8 cellular contexts compared by ENCODE assay signal in the genomic region with DNA sequence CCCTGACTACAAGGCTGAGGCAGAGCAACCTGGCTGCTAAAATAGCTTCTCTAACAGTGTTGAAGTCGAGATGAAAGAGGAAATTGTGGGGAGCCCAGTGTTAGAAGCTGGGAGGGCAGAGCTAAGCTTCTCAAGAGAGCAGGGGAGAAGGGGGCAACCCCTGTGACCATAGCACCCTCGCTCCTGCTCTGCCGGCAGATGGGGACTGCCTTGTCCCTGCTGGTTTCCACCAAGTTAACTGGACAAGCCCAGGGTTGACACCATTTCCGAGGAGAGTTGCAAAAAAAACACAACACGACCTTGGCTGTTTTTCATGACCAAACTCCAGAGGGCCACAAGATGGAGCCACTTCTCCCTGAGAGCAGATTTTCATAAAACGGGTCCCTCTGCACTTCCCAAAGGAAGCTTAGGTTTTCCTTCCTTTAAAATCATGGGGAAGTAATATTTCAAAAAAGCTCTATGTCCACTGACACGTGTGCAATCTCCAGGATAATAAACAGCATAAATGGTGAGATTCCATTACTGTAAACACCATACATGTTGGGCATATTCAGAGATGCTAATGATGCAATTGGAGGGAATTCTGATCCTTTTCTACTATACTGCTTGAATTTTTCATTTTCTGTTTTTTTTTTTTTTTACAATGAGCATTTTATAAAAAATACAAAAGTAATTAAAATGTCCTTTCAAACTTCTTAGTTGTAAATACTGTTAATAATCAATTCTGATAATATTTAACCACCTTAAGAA.
DNase-seq lines count a peak whose midpoint lies in the region; ATAC-seq, FAIRE-seq and TF ChIP-seq lines count a peak whose summit lies in the region.

No MANE protein-coding gene starts in this region.

- DNase-seq in left ventricle myocardium inferior (no peak), Right ventricle myocardium inferior (ENCODE audit: missing footprints) (no peak), NT2/D1 (ENCODE audit: low read depth, low spot score) (peak; percentile 9), dermis microvascular lymphatic vessel endothelial cell (ENCODE audit: low read depth in 2 of 2) (peak; percentile 7 to 38), pancreas (peak in 1 of 6 donors; percentile 27), epidermal melanocyte (ENCODE audit: insufficient read length, low spot score) (no peak)

- FAIRE-seq in pancreas (lab: Jason Lieb, UNC): no peak

- H3K9ac ChIP-seq in NT2/D1 (ENCODE audit: insufficient read length, low read depth): no peak overlapping the region

- intact Hi-C loops in left ventricle myocardium inferior (cut with micrococcal nuclease): loop anchor here (10.0 kb wide), 1 partner anchor 411 kb away; no protein-coding TSS in a partner anchor
- intact Hi-C loops in Right ventricle myocardium inferior (cut with DNase I): loop anchor here (10.0 kb wide), 1 partner anchor 569 kb away; a partner anchor contains a TSS
- intact Hi-C loops in pancreas (cut with DNase I): loop anchor here in 1 of 3 donors (10.0 kb wide), 1 partner anchor 411 kb away; no protein-coding TSS in a partner anchor

- peak; percentile 47 for TF ChIP-seq CTCF in left ventricle myocardium inferior (IDR thresholded peaks at IDR 0.05; ENCODE audit: borderline replicate concordance)
- TF ChIP-seq CTCF in pancreas (IDR thresholded peaks at IDR 0.05): peak in 2 of 4 donors; percentile 18 to 22

- H3K4me1 ChIP-seq in left ventricle myocardium inferior (peaks cover 14% of the 10 kb centered on the region), NT2/D1 (ENCODE audit: insufficient read depth, insufficient read length) (no peaks in the 10 kb centered on the region), pancreas (no peaks in the 10 kb centered on the region)

- H3K9me3 ChIP-seq in left ventricle myocardium inferior (replicated peaks): no peaks in the 10 kb centered on the region
- no peaks in the 10 kb centered on the region for H3K9me3 ChIP-seq in NT2/D1 (ENCODE audit: insufficient read depth, low read length)
- H3K9me3 ChIP-seq in pancreas: no peaks in the 10 kb centered on the region

- peaks cover 35% of the 10 kb centered on the region for H3K36me3 ChIP-seq in left ventricle myocardium inferior
- H3K36me3 ChIP-seq in NT2/D1 (ENCODE audit: insufficient read depth, insufficient read length, low read length): peaks cover 18% of the 10 kb centered on the region
- no peaks in the 10 kb centered on the region for H3K36me3 ChIP-seq in pancreas

- no peak overlapping the region for H3K4me3 ChIP-seq in left ventricle myocardium inferior
- H3K4me3 ChIP-seq in NT2/D1 (ENCODE audit: insufficient read length, low read depth): no peak overlapping the region
- H3K4me3 ChIP-seq in pancreas: no peak overlapping the region

- ATAC-seq in Right ventricle myocardium inferior (no peak), pancreas (peak in 3 of 4 donors; percentile 37 to 68 (median 50)), HG03354 (IDR thresholded peaks at IDR 0.05; ENCODE audit: poor library complexity, severe bottlenecking, unreplicated experiment) (no peak), GM18519 (IDR thresholded peaks at IDR 0.05; ENCODE audit: low FRiP score, unreplicated experiment) (no peak)

- H3K27ac ChIP-seq in left ventricle myocardium inferior (replicated peaks): no peak overlapping the region
- H3K27ac ChIP-seq in pancreas: no peak overlapping the region

- WGBS in pancreas, 2 donors: 59 to 64% methylated on average over 7 of the region's 7 CpGs

- H3K27me3 ChIP-seq in left ventricle myocardium inferior (ENCODE audit: low read depth) (no peaks in the 10 kb centered on the region), NT2/D1 (ENCODE audit: insufficient read depth, insufficient read length) (no peaks in the 10 kb centered on the region), pancreas (no peaks in the 10 kb centered on the region)

Comparison
In these comparisons a context has a peak if more than half of its experiments do, and no peak if none do; other contexts are left out.
1. DNase-seq: peak in NT2/D1 (single experiment) and dermis microvascular lymphatic vessel endothelial cell (2 of 2); none in left ventricle myocardium inferior (single experiment), Right ventricle myocardium inferior (single experiment) and epidermal melanocyte (single experiment).
2. ATAC-seq: peak in pancreas (3 of 4); none in Right ventricle myocardium inferior (single experiment), HG03354 (single experiment) and GM18519 (single experiment).